ENCODE assay signal across 12 cellular contexts in genomic region chr19:6826281-6826920, GRCh38. TPM values are rescaled to one million over a fixed set of nuclear protein-coding genes. Genes with fewer than 3 reads are reported as not detected.
DNase-seq lines count a peak whose midpoint lies in the region; ATAC-seq and TF ChIP-seq lines count a peak whose summit lies in the region.
"Had no signal": no experiment of that assay in that cellular context is flagged by ENCODE, and none has a peak within 500 bp of the region (broad histone marks: within the 10 kb centered on the region; RNA-seq: fewer than 3 reads in every experiment).

No MANE protein-coding gene starts in this region.

- H3K9ac ChIP-seq in neuronal stem cell (ENCODE audit: low read depth, low read length, poor library complexity): no peak overlapping the region
- H3K9ac ChIP-seq: BLaER1 treated with 17β-estradiol and CSF1 and Interleukin-3, amounts not matched to agents 10 nM and 100 nM had no signal

- H4K91ac ChIP-seq in neuronal stem cell (ENCODE audit: low read depth, low read length, poor library complexity): no peak overlapping the region

- WGBS in neuronal stem cell (ENCODE audit: extremely low coverage in 2 of 2, insufficient read length in 2 of 2, insufficient replicate concordance in 1 of 2), 2 donors: no CpG with 5 or more reads among the region's 15 CpGs
- WGBS in stomach, 5 donors: 86 to 95% (median 91%) methylated on average over 8 to 15 of the region's 15 CpGs

- H3K4ac ChIP-seq in neuronal stem cell (ENCODE audit: low read length): no peak overlapping the region

- H2AFZ ChIP-seq in neuronal stem cell (ENCODE audit: low read length): no peak overlapping the region
- H2AFZ ChIP-seq: GM23338 had no signal

- no peaks in the 10 kb centered on the region for H3K79me1 ChIP-seq in neuronal stem cell (ENCODE audit: low read depth, low read length)

- H3K9me3 ChIP-seq in neuronal stem cell (replicated peaks in 1 of 2; ENCODE audit: control insufficient read depth in 2 of 2, insufficient read depth in 1 of 2, low read depth in 1 of 2, low read length in 2 of 2) (peaks cover 0 to 3% of the 10 kb centered on the region in 2 donors), stomach (no peaks in the 10 kb centered on the region)

- no peak overlapping the region for H3K14ac ChIP-seq in neuronal stem cell (ENCODE audit: low read length)

- H3K36me3 ChIP-seq in neuronal stem cell (replicated peaks in 1 of 2; ENCODE audit: control insufficient read depth in 2 of 2, insufficient read depth in 2 of 2, low read length in 2 of 2) (no peaks in the 10 kb centered on the region), stomach (peaks cover 0 to 52% (median 11%) of the 10 kb centered on the region in 4 donors)

- ATAC-seq in stimulated activated effector memory CD8-positive, alpha-beta T cell treated with anti-CD3 and anti-CD28 coated beads, Interleukin-12 subunit alpha, Interleukin-12 subunit beta, amount 100 ng/mL, for 72 hours: no peak
- ATAC-seq: GM23338 had no signal

- TF ChIP-seq CTCF in chondrocyte (IDR thresholded peaks at IDR 0.05): no peak
- TF ChIP-seq CTCF in stomach (IDR thresholded peaks at IDR 0.05): no peak

- H3K4me1 ChIP-seq in neuronal stem cell (ENCODE audit: control insufficient read depth in 2 of 2, insufficient read depth in 1 of 2, low read depth in 1 of 2, low read length in 2 of 2) (no peaks in the 10 kb centered on the region), stomach (no peaks in the 10 kb centered on the region)

- H3K36me3 Mint-ChIP-seq in chondrocyte (ENCODE audit: low read depth): no peaks in the 10 kb centered on the region
- H3K36me3 Mint-ChIP-seq in stimulated activated effector memory CD8-positive, alpha-beta T cell treated with anti-CD3 and anti-CD28 coated beads, Interleukin-12 subunit alpha, Interleukin-12 subunit beta, amount 100 ng/mL, for 72 hours: peaks cover 92% of the 10 kb centered on the region

- H3K27me3 Mint-ChIP-seq in chondrocyte (ENCODE audit: low read depth): peaks cover 3% of the 10 kb centered on the region
- H3K27me3 Mint-ChIP-seq: CD4-positive, CD25-positive, alpha-beta regulatory T cell had no signal

- no peak overlapping the region for H3K4me3 Mint-ChIP-seq in chondrocyte (ENCODE audit: unreplicated experiment)
- H3K4me3 Mint-ChIP-seq in stimulated activated effector memory CD8-positive, alpha-beta T cell treated with anti-CD3 and anti-CD28 coated beads, Interleukin-12 subunit alpha, Interleukin-12 subunit beta, amount 100 ng/mL, for 72 hours: no peak overlapping the region
- H3K4me3 Mint-ChIP-seq: CD4-positive, CD25-positive, alpha-beta regulatory T cell; GM23338 had no signal

- H3K18ac ChIP-seq in neuronal stem cell (ENCODE audit: low read length): no peak overlapping the region

- no peak overlapping the region for H2BK12ac ChIP-seq in neuronal stem cell (ENCODE audit: low read length)

- no peak for TF ChIP-seq EP300 in stomach (IDR thresholded peaks at IDR 0.05)

- no peak overlapping the region for H3K4me3 ChIP-seq in neuronal stem cell (ENCODE audit: low read length in 2 of 2)
- H3K4me3 ChIP-seq in stomach: no peak overlapping the region
- H3K4me3 ChIP-seq: BLaER1 treated with 17β-estradiol and CSF1 and Interleukin-3, amounts not matched to agents 10 nM and 100 nM; GM23338 had no signal

- H3K27ac ChIP-seq in neuronal stem cell (replicated peaks; ENCODE audit: low read length): no peak overlapping the region
- H3K27ac ChIP-seq in stomach: no peak overlapping the region
- H3K27ac ChIP-seq: BLaER1 treated with 17β-estradiol and CSF1 and Interleukin-3, amounts not matched to agents 10 nM and 100 nM had no signal

- H2BK5ac ChIP-seq in neuronal stem cell (ENCODE audit: low read length): no peak overlapping the region

- H2BK15ac ChIP-seq in neuronal stem cell (ENCODE audit: low read length): no peak overlapping the region

- intact Hi-C loops in stomach (cut with DNase I; ENCODE audit: low total_unique reads): no loop called here

- H3K9me3 Mint-ChIP-seq in chondrocyte (ENCODE audit: low read depth): peaks cover 3% of the 10 kb centered on the region
- H3K9me3 Mint-ChIP-seq in stimulated activated effector memory CD8-positive, alpha-beta T cell treated with anti-CD3 and anti-CD28 coated beads, Interleukin-12 subunit alpha, Interleukin-12 subunit beta, amount 100 ng/mL, for 72 hours: no peaks in the 10 kb centered on the region

- no peak for TF ChIP-seq POLR2A in stomach (IDR thresholded peaks at IDR 0.05)

- peak overlapping the region; percentile 14 for H2AK5ac ChIP-seq in neuronal stem cell (ENCODE audit: low read depth, low read length)

- H3K4me2 ChIP-seq in neuronal stem cell (ENCODE audit: insufficient read depth, low read length, poor library complexity, severe bottlenecking): no peak overlapping the region
- H3K4me2 ChIP-seq: BLaER1 treated with 17β-estradiol and CSF1 and Interleukin-3, amounts not matched to agents 10 nM and 100 nM; GM23338 had no signal

- no peak overlapping the region for H3K27ac Mint-ChIP-seq in chondrocyte (ENCODE audit: unreplicated experiment)
- peak overlapping the region; percentile 10 for H3K27ac Mint-ChIP-seq in stimulated activated effector memory CD8-positive, alpha-beta T cell treated with anti-CD3 and anti-CD28 coated beads, Interleukin-12 subunit alpha, Interleukin-12 subunit beta, amount 100 ng/mL, for 72 hours
- H3K27ac Mint-ChIP-seq: GM23338 had no signal

- H2BK120ac ChIP-seq in neuronal stem cell (ENCODE audit: low read depth, low read length): no peak overlapping the region

- no peaks in the 10 kb centered on the region for H3K27me3 ChIP-seq in neuronal stem cell (ENCODE audit: control insufficient read depth in 3 of 3, insufficient read depth in 3 of 3, low read depth in 1 of 3, low read length in 3 of 3)
- H3K27me3 ChIP-seq in stomach: peaks cover 0 to 42% (median 0%) of the 10 kb centered on the region in 3 donors
- H3K27me3 ChIP-seq: BLaER1 treated with 17β-estradiol and CSF1 and Interleukin-3, amounts not matched to agents 10 nM and 100 nM had no signal

- H3K4me1 Mint-ChIP-seq in chondrocyte (ENCODE audit: low read depth): no peaks in the 10 kb centered on the region
- peaks cover 38% of the 10 kb centered on the region for H3K4me1 Mint-ChIP-seq in stimulated activated effector memory CD8-positive, alpha-beta T cell treated with anti-CD3 and anti-CD28 coated beads, Interleukin-12 subunit alpha, Interleukin-12 subunit beta, amount 100 ng/mL, for 72 hours
- H3K4me1 Mint-ChIP-seq: GM23338 had no signal

- peak; percentile 62 for DNase-seq in activated effector memory CD4-positive, alpha-beta T cell treated with anti-CD3 and anti-CD28 coated beads, Interleukin-2, amount 50 U/mL, for 16 hours
- DNase-seq in activated effector memory CD4-positive, alpha-beta T cell treated with Interleukin-2 at 50 U/mL for 16 hours: no peak
- DNase-seq in chondrocyte (ENCODE audit: low spot score) (peak; percentile 67), neuronal stem cell (ENCODE audit: low spot score) (no peak), stomach (no peak), AG20443 (ENCODE audit: low spot score) (no peak)
- no peak for DNase-seq in stimulated activated effector memory CD8-positive, alpha-beta T cell treated with anti-CD3 and anti-CD28 coated beads, Interleukin-12 subunit alpha, Interleukin-12 subunit beta, amount 100 ng/mL, for 72 hours (ENCODE audit: low spot score in 2 of 2)
- DNase-seq: 8988T; CD4-positive, CD25-positive, alpha-beta regulatory T cell; H7 had no signal

- H4K8ac ChIP-seq in neuronal stem cell (ENCODE audit: low read depth, low read length): no peak overlapping the region

- H3K23ac ChIP-seq in neuronal stem cell (ENCODE audit: low read depth, low read length, poor library complexity): no peak overlapping the region

RNA-seq across cellular contexts. Expression of gene VAV1, which starts 53.9 kb away (rescaled TPM):
- total RNA-seq in chondrocyte (not detected in 3 replicates), stomach (100 to 1,000 TPM in 1 of 5 donors, 1 to 10 TPM in 4; 2.2 to 130 (median 4.4) TPM)
- 0.06 TPM for polyA plus RNA-seq in neuronal stem cell (2013, experiment 1 of 2)
- 0.04 TPM for polyA plus RNA-seq in neuronal stem cell (2013, experiment 2 of 2)
- 1 to 10 TPM; 1.7 to 3.7 (median 3.6) TPM for polyA plus RNA-seq in stomach

RNA-seq across cellular contexts. Expression of gene SH2D3A, which starts 59.2 kb away (rescaled TPM):
- total RNA-seq in chondrocyte: 0.41 to 0.52 TPM in 2 of 3 replicates, not detected in the other
- 0.18 TPM for polyA plus RNA-seq in neuronal stem cell (2013, experiment 1 of 2)
- 0.14 TPM for polyA plus RNA-seq in neuronal stem cell (2013, experiment 2 of 2)
- 10 to 100 TPM in 4 of 5 donors, 1 to 10 TPM in 1; 8.8 to 71.3 (median 43.0) TPM for total RNA-seq in stomach
- polyA plus RNA-seq in stomach: 10 to 100 TPM; 19.9 to 23.6 (median 20.2) TPM

Comparison
In these comparisons a context has a peak if more than half of its experiments do, and no peak if none do; other contexts are left out.
1. DNase-seq: peak in activated effector memory CD4-positive, alpha-beta T cell treated with anti-CD3 and anti-CD28 coated beads, Interleukin-2, amount 50 U/mL, for 16 hours (single experiment) and chondrocyte (single experiment); none in activated effector memory CD4-positive, alpha-beta T cell treated with Interleukin-2 at 50 U/mL for 16 hours (single experiment), neuronal stem cell (single experiment), stimulated activated effector memory CD8-positive, alpha-beta T cell treated with anti-CD3 and anti-CD28 coated beads, Interleukin-12 subunit alpha, Interleukin-12 subunit beta, amount 100 ng/mL, for 72 hours (0 of 2), stomach (single experiment) and AG20443 (single experiment).